ENCODE assay signal across 1 cellular context in genomic region chr3:169857811-169858210, GRCh38.
A peak's percentile ranks its signal among the peaks of the same experiment; 100 is the strongest.
TF ChIP-seq lines count a peak whose summit lies in the region.

No MANE protein-coding gene starts in this region.

TF ChIP-seq in K562, 482 proteins besides CTCF, POLR2A, EP300 and RAD21:
- TF ChIP-seq ZNF23 (CRISPR knock-in tag; IDR thresholded peaks at IDR 0.05) = peak; percentile 93
- TF ChIP-seq ZBTB17 (CRISPR knock-in tag; IDR thresholded peaks at IDR 0.05) = peak; percentile 91
- TF ChIP-seq MLLT1 (IDR thresholded peaks at IDR 0.05) = peak in 1 of 2 experiments; percentile 33; a peak in 1 of 4 replicates
- no peak for TF ChIP-seq SNAPC5 (CRISPR knock-in tag; IDR thresholded peaks at IDR 0.05)
